8 cellular contexts compared by ENCODE assay signal in the genomic region with DNA sequence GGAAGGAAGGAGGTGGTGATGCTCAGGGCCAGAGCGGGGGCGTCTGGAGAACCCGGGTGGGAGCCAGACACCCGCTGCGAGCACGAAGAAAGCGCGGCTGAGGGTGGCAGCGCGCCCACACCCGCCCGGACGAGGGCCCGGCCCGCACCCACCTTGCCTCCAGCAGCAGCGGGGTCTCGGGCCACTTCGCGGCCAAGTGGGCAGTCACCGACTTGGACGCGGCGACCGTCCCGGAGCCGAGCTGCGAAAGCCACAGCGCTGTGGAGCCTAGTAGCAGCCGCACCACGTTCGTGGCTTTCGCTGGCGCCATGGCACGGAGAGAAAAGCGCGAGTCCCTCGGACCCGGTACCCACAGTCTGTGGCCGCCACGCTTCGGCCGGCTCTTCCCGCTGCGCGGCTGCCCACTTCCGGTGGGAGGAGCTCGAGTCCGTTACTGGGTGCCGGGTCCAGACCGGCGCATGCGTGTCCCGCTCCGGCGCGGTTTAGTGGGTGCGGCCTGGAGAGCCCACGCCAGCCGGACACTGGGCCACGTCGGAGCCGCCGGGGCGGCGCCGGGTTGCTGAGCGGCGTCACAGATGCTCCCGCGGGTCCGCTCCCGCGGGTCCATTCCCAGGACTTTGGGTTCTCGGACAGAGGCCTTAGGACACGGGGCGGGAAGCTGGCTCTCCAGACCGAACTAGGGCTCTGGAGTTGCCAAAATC. TPM values are rescaled to one million over a fixed set of nuclear protein-coding genes. Genes with fewer than 3 reads are reported as not detected.
DNase-seq lines count a peak whose midpoint lies in the region; ATAC-seq and TF ChIP-seq lines count a peak whose summit lies in the region.

A gene with protein sequence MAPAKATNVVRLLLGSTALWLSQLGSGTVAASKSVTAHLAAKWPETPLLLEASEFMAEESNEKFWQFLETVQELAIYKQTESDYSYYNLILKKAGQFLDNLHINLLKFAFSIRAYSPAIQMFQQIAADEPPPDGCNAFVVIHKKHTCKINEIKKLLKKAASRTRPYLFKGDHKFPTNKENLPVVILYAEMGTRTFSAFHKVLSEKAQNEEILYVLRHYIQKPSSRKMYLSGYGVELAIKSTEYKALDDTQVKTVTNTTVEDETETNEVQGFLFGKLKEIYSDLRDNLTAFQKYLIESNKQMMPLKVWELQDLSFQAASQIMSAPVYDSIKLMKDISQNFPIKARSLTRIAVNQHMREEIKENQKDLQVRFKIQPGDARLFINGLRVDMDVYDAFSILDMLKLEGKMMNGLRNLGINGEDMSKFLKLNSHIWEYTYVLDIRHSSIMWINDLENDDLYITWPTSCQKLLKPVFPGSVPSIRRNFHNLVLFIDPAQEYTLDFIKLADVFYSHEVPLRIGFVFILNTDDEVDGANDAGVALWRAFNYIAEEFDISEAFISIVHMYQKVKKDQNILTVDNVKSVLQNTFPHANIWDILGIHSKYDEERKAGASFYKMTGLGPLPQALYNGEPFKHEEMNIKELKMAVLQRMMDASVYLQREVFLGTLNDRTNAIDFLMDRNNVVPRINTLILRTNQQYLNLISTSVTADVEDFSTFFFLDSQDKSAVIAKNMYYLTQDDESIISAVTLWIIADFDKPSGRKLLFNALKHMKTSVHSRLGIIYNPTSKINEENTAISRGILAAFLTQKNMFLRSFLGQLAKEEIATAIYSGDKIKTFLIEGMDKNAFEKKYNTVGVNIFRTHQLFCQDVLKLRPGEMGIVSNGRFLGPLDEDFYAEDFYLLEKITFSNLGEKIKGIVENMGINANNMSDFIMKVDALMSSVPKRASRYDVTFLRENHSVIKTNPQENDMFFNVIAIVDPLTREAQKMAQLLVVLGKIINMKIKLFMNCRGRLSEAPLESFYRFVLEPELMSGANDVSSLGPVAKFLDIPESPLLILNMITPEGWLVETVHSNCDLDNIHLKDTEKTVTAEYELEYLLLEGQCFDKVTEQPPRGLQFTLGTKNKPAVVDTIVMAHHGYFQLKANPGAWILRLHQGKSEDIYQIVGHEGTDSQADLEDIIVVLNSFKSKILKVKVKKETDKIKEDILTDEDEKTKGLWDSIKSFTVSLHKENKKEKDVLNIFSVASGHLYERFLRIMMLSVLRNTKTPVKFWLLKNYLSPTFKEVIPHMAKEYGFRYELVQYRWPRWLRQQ (N-terminal part only) (minus strand): TSS at position 399 of the 701 bp plus-strand sequence. CDS start 89 bp downstream, at position 310.

- H3K36me3 ChIP-seq in cardiac muscle cell = no peaks in the 10 kb centered on the region

- H3K4me1 Mint-ChIP-seq in effector memory CD8-positive, alpha-beta T cell (ENCODE audit: low read depth in 2 of 2) = no peaks in the 10 kb centered on the region

- peaks cover 0 to 25% of the 10 kb centered on the region in 2 donors for H3K27me3 Mint-ChIP-seq in effector memory CD8-positive, alpha-beta T cell

- DNase-seq in DMS79 (lab: John Stamatoyannopoulos, UW) = peak; percentile 77
- peak; percentile 91 to 99 for DNase-seq in NCI-H526 (lab: John Stamatoyannopoulos, UW)
- DNase-seq in cardiac muscle cell (ENCODE audit: low read depth in 1 of 2, low spot score in 1 of 2) = peak; percentile 94 to 97
- DNase-seq in occipital lobe (lab: John Stamatoyannopoulos, UW) = peak; percentile 90
- no peak for DNase-seq in effector memory CD8-positive, alpha-beta T cell

- H3K4me1 ChIP-seq in cardiac muscle cell (ENCODE audit: low read depth) = no peaks in the 10 kb centered on the region

- no peaks in the 10 kb centered on the region for H3K27me3 ChIP-seq in cardiac muscle cell

- peak within 1 kb of the TSS; percentile 9 for H3K27ac ChIP-seq in adipose tissue (ENCODE audit: low read depth, low read length)
- peak within 1 kb of the TSS; percentile 6 for H3K27ac ChIP-seq in cardiac muscle cell

- ATAC-seq in GM19452 (IDR thresholded peaks at IDR 0.05; ENCODE audit: unreplicated experiment) = peak; percentile 94
- ATAC-seq in HG03460 (IDR thresholded peaks at IDR 0.05; ENCODE audit: unreplicated experiment) = peak; percentile 94
- no peak for ATAC-seq in effector memory CD8-positive, alpha-beta T cell (replicated peaks)

- H3K9me3 ChIP-seq in cardiac muscle cell (ENCODE audit: low read depth) = no peaks in the 10 kb centered on the region

- H3K27ac Mint-ChIP-seq in effector memory CD8-positive, alpha-beta T cell = no peak within 1 kb of the TSS

- H3K4me3 ChIP-seq in cardiac muscle cell = peak within 1 kb of the TSS; percentile 61

- peak within 1 kb of the TSS in 1 of 2 donors; percentile 53 for H3K4me3 Mint-ChIP-seq in effector memory CD8-positive, alpha-beta T cell

- 0 to 1% (median 0%) methylated on average over 73 to 77 of the region's 77 CpGs for WGBS in adipose tissue, 3 donors

- peaks cover 2 to 11% of the 10 kb centered on the region in 2 donors for H3K9me3 Mint-ChIP-seq in effector memory CD8-positive, alpha-beta T cell

- H3K36me3 Mint-ChIP-seq in effector memory CD8-positive, alpha-beta T cell (ENCODE audit: insufficient read depth) = no peaks in the 10 kb centered on the region

- TF ChIP-seq CTCF in cardiac muscle cell (IDR thresholded peaks at IDR 0.05; ENCODE audit: low read depth, low read length) = no peak

RNA-seq across cellular contexts. Expression of the gene that starts here (rescaled TPM):
- polyA plus RNA-seq in adipose tissue (1 to 10 TPM; 4.8 to 9.7 (median 7.9) TPM), cardiac muscle cell (23.3 and 27.9 TPM in 2 replicates)
- total RNA-seq in cardiac muscle cell (25.7 and 43.6 TPM in 2 replicates), occipital lobe (81.6 TPM)

Comparison
In these comparisons a context has a peak if more than half of its experiments do, and no peak if none do; other contexts are left out.
1. DNase-seq: peak in DMS79 (single experiment), NCI-H526 (2 of 2), cardiac muscle cell (2 of 2) and occipital lobe (single experiment); none in effector memory CD8-positive, alpha-beta T cell (0 of 3).